ENCODE assay signal across 1 cellular context in genomic region chr2:58056201-58056916, GRCh38.
TF ChIP-seq lines count a peak whose summit lies in the region.

No MANE protein-coding gene starts in this region.

TF ChIP-seq in GM23338, 12 proteins besides CTCF, POLR2A, EP300 and RAD21 (continued from another document):
- TF ChIP-seq ZNF331 (CRISPR knock-in tag; IDR thresholded peaks at IDR 0.05; ENCODE audit: low read depth) = no peak
- TF ChIP-seq STAT1 (IDR thresholded peaks at IDR 0.05; ENCODE audit: unreplicated experiment) = no peak
- TF ChIP-seq ZNF462 (CRISPR knock-in tag; IDR thresholded peaks at IDR 0.05) = no peak
- TF ChIP-seq POLR2AphosphoS5 (IDR thresholded peaks at IDR 0.05; ENCODE audit: low read depth) = no peak
- TF ChIP-seq NANOG (IDR thresholded peaks at IDR 0.05; ENCODE audit: borderline replicate concordance) = no peak
- TF ChIP-seq JUNB (IDR thresholded peaks at IDR 0.05; ENCODE audit: unreplicated experiment) = no peak
- no peak for TF ChIP-seq EZH2 (IDR thresholded peaks at IDR 0.05; ENCODE audit: low read depth, unreplicated experiment)
